ENCODE assay signal across 8 cellular contexts in genomic region chr6:166958926-166959861, GRCh38. TPM values are rescaled to one million over a fixed set of nuclear protein-coding genes. Genes with fewer than 3 reads are reported as not detected.
DNase-seq lines count a peak whose midpoint lies in the region; ATAC-seq and TF ChIP-seq lines count a peak whose summit lies in the region.

No MANE protein-coding gene starts in this region.

- TF ChIP-seq CTCF in psoas muscle (IDR thresholded peaks at IDR 0.05), result no peak

- peak overlapping the region; percentile 41 for H3K27ac ChIP-seq in psoas muscle

- DNase-seq in DMS53 (lab: John Stamatoyannopoulos, UW) (peak; percentile 7), DMS53 treated with DMSO at 0.1 percent for 48 hours (lab: John Stamatoyannopoulos, UW; ENCODE audit: unreplicated experiment) (no peak), SIG-M5 treated with dmso at 0.1 percent for 504 hours (lab: John Stamatoyannopoulos, UW; ENCODE audit: unreplicated experiment) (peak; percentile 79), psoas muscle (no peak), NCI-H69 (lab: John Stamatoyannopoulos, UW) (no peak)
- DNase-seq in effector CD4-positive, alpha-beta T cell, result peak; percentile 44

- no peaks in the 10 kb centered on the region for H3K27me3 ChIP-seq in psoas muscle (ENCODE audit: insufficient read depth in 3 of 3, low read length in 2 of 3)

- H3K4me3 ChIP-seq in psoas muscle, result no peak overlapping the region

- intact Hi-C loops in psoas muscle (cut with DNase I), result loop anchor here (5.0 kb wide), 1 partner anchor 38 kb away; the partner anchor contains the start of gene CEP43 (in 2 of the 2)

- ATAC-seq in psoas muscle (no peak), HG03045 (IDR thresholded peaks at IDR 0.05; ENCODE audit: unreplicated experiment) (no peak), HG03139 (IDR thresholded peaks at IDR 0.05; ENCODE audit: unreplicated experiment) (no peak)

- no peaks in the 10 kb centered on the region for H3K36me3 ChIP-seq in psoas muscle (ENCODE audit: insufficient read depth in 1 of 2, low read depth in 1 of 2)

- WGBS in psoas muscle, 3 donors, result 73 to 74% (median 74%) methylated on average over 12 to 13 of the region's 13 CpGs

- no peaks in the 10 kb centered on the region for H3K9me3 ChIP-seq in psoas muscle

- peaks cover 4% of the 10 kb centered on the region for H3K4me1 ChIP-seq in psoas muscle

RNA-seq across cellular contexts. Expression of gene RNASET2, which starts 2.8 kb away (rescaled TPM):
- total RNA-seq in psoas muscle, result 10 to 100 TPM in 1 of 4 donors, 1 to 10 TPM in 3; 2.8 to 10.1 (median 6.5) TPM
- polyA plus RNA-seq in psoas muscle, result 1 to 10 TPM; 3.6 to 3.9 (median 3.7) TPM

RNA-seq across cellular contexts. Expression of gene CEP43, which starts 40.0 kb away (rescaled TPM):
- total RNA-seq in psoas muscle, result 1 to 10 TPM; 3.0 to 7.9 (median 5.8) TPM
- polyA plus RNA-seq in psoas muscle, result 10 to 100 TPM in 1 of 3 donors, 1 to 10 TPM in 2; 3.7 to 18.8 (median 9.2) TPM

Comparison
In these comparisons a context has a peak if more than half of its experiments do, and no peak if none do; other contexts are left out.
1. DNase-seq: peak in DMS53 (single experiment), SIG-M5 treated with dmso at 0.1 percent for 504 hours (single experiment) and effector CD4-positive, alpha-beta T cell (single experiment); none in DMS53 treated with DMSO at 0.1 percent for 48 hours (single experiment), psoas muscle (0 of 2) and NCI-H69 (single experiment).